ENCODE assay signal across 11 cellular contexts in the genomic region with DNA sequence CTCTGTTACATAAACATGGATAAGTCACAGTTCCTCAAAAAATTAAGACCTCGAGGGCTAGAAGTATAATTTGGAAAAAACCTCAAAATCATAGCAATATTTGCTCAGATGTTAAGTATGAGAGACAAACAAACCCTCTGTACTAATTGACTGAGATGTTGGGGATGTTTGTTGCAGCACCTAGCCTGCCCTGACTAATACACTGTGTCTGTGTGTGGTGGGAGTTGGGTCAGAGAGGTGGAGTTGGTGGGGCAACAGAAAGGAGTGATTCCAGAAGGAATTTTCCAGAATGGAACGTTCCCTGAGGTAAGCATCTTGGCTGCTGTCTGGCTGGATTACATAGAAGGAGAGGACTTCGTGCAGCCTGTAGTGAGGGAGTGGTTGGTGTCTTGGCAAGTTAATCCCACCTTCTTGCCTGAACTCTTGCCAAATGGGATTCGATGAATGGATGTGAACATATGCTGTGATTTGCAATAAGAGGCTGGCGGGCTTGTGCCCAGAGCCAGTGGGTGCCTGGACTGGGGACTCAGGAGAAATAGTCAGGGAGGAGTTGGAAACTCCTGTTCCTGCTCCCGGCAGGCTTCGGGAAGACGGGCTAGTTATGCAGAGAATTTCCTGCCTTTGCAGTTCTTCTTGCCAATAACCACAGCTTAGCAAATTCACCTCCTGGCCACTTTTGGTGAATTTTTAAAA. TPM values are rescaled to one million over a fixed set of nuclear protein-coding genes. Genes with fewer than 3 reads are reported as not detected.
DNase-seq lines count a peak whose midpoint lies in the region; TF ChIP-seq lines count a peak whose summit lies in the region.
"Had no signal": no experiment of that assay in that cellular context is flagged by ENCODE, and none has a peak within 500 bp of the region (broad histone marks: within the 10 kb centered on the region; RNA-seq: fewer than 3 reads in every experiment).

No MANE protein-coding gene starts in this region.

- peak overlapping the region; percentile 50 for H2AFZ ChIP-seq in smooth muscle cell (ENCODE audit: low read depth)
- H2AFZ ChIP-seq in neural progenitor cell (replicated peaks), result no peak overlapping the region

- H3K9me3 Mint-ChIP-seq in MCF 10A (ENCODE audit: unreplicated experiment), result no peaks in the 10 kb centered on the region
- H3K9me3 Mint-ChIP-seq in neural progenitor cell, result no peaks in the 10 kb centered on the region

- H3K4me3 Mint-ChIP-seq in MCF 10A (ENCODE audit: unreplicated experiment) (peak overlapping the region; percentile 68), neural progenitor cell (no peak overlapping the region)

- 45% methylated on average over 8 of the region's 8 CpGs for WGBS in smooth muscle cell (ENCODE audit: low lambda C conversion rate)

- H3F3A ChIP-seq in smooth muscle cell (ENCODE audit: low read depth) (peaks cover 22% of the 10 kb centered on the region), neural progenitor cell (ENCODE audit: low read depth) (no peaks in the 10 kb centered on the region)

- no peaks in the 10 kb centered on the region for H4K20me1 ChIP-seq in smooth muscle cell (ENCODE audit: low read depth)
- no peaks in the 10 kb centered on the region for H4K20me1 ChIP-seq in neural progenitor cell (ENCODE audit: low read depth)

- H3K4me2 ChIP-seq in smooth muscle cell (peak overlapping the region; percentile 76), neural progenitor cell (no peak overlapping the region)

- H3K27me3 ChIP-seq in smooth muscle cell (ENCODE audit: low read depth) (no peaks in the 10 kb centered on the region), neural progenitor cell (no peaks in the 10 kb centered on the region)

- H3K79me2 ChIP-seq in smooth muscle cell (ENCODE audit: low read depth), result no peaks in the 10 kb centered on the region
- H3K79me2 ChIP-seq in neural progenitor cell (ENCODE audit: low read depth), result no peaks in the 10 kb centered on the region

- in situ Hi-C loops in KBM-7 (cut with MboI; ENCODE audit: low pct_unique_long_range_greater_than_20kb, low sequenced_read_pairs), result no loop called here

- no peaks in the 10 kb centered on the region for H3K27me3 Mint-ChIP-seq in MCF 10A (ENCODE audit: insufficient read depth, unreplicated experiment)
- H3K27me3 Mint-ChIP-seq in neural progenitor cell (ENCODE audit: insufficient read depth, low read depth), result peaks cover 7% of the 10 kb centered on the region

- H3K36me3 Mint-ChIP-seq in MCF 10A (ENCODE audit: insufficient read depth, unreplicated experiment) (no peaks in the 10 kb centered on the region), neural progenitor cell (no peaks in the 10 kb centered on the region)

- no TSS peak for BruUV-seq in MCF 10A (replicated peaks; lab: Mats Ljungman, UMichigan)

- peak overlapping the region; percentile 73 for H3K27ac Mint-ChIP-seq in MCF 10A (ENCODE audit: low read depth, unreplicated experiment)
- H3K27ac Mint-ChIP-seq in neural progenitor cell, result no peak overlapping the region

- TF ChIP-seq CTCF in MCF 10A (IDR thresholded peaks at IDR 0.05; ENCODE audit: unreplicated experiment) (no peak), smooth muscle cell (IDR thresholded peaks at IDR 0.05; ENCODE audit: borderline replicate concordance, insufficient read depth, poor library complexity, severe bottlenecking) (no peak), neural progenitor cell (IDR thresholded peaks at IDR 0.05) (no peak)

- H3K27ac ChIP-seq in smooth muscle cell (ENCODE audit: low read depth), result peak overlapping the region; percentile 78
- H3K27ac ChIP-seq in neural progenitor cell, result no peak overlapping the region

- no peaks in the 10 kb centered on the region for H3K9me3 ChIP-seq in smooth muscle cell (replicated peaks; ENCODE audit: low read depth)
- H3K9me3 ChIP-seq in neural progenitor cell (ENCODE audit: low read depth), result no peaks in the 10 kb centered on the region

- H3K36me3 ChIP-seq in smooth muscle cell (ENCODE audit: low read depth) (no peaks in the 10 kb centered on the region), neural progenitor cell (no peaks in the 10 kb centered on the region)

- H3K4me1 ChIP-seq in smooth muscle cell (ENCODE audit: low read depth), result peaks cover 10% of the 10 kb centered on the region
- H3K4me1 ChIP-seq in neural progenitor cell, result peaks cover 9% of the 10 kb centered on the region

- H3K4me3 ChIP-seq in smooth muscle cell (peak overlapping the region; percentile 15), neural progenitor cell (no peak overlapping the region)

- CTCF ChIA-PET in MCF 10A (lab: Yijun Ruan, JAX), result interaction anchor here (0.6 to 1.2 kb wide), 2 partner anchors 42 to 86 kb away, joined by 3 to 7 read pairs; no protein-coding TSS in a partner anchor

- intact Hi-C loops in MCF 10A (cut with micrococcal nuclease), result no loop called here

- peak; percentile 49 for DNase-seq in HCEC 1CT
- DNase-seq in MCF 10A (ENCODE audit: unreplicated experiment), result peak; percentile 58
- peak; percentile 75 for DNase-seq in islet precursor cell
- no peak for DNase-seq in smooth muscle cell (lab: John Stamatoyannopoulos, UW; ENCODE audit: unreplicated experiment)
- no peak for DNase-seq in T-helper 2 cell
- DNase-seq in activated gamma-delta T cell (lab: John Stamatoyannopoulos, UW), result no peak
- DNase-seq in KBM-7, result no peak
- DNase-seq in neural progenitor cell (ENCODE audit: low spot score), result no peak
- DNase-seq: NCI-H1436, occipital lobe had no signal

- POLR2A ChIA-PET in MCF 10A (lab: Yijun Ruan, JAX), result interaction anchor here (0.8 to 1.9 kb wide), 3 partner anchors 13 to 95 kb away, joined by 3 to 13 read pairs (median 5); partner anchors contain the start of gene STMP1

- H3K4me1 Mint-ChIP-seq in MCF 10A (ENCODE audit: insufficient read depth, unreplicated experiment) (peaks cover 24% of the 10 kb centered on the region), neural progenitor cell (peaks cover 8% of the 10 kb centered on the region)

- H3K9ac ChIP-seq in smooth muscle cell (ENCODE audit: low read depth) (no peak overlapping the region), neural progenitor cell (no peak overlapping the region)

RNA-seq across cellular contexts. Expression of gene FAM180A, which starts 9.3 kb away (rescaled TPM):
- total RNA-seq in MCF 10A (2022) (0.17 TPM in 1 of 2 replicates, not detected in the other), smooth muscle cell (not detected in 2 replicates), neural progenitor cell (ENCODE audit: low replicate concordance) (not detected in 2 replicates)
- polyA plus RNA-seq in smooth muscle cell, result 0.14 and 0.26 TPM in 2 replicates
- total RNA-seq: occipital lobe, SK-MEL-5 had no signal

RNA-seq across cellular contexts. Expression of gene SLC13A4, which starts 29.9 kb away (rescaled TPM):
- total RNA-seq in MCF 10A (2022) (not detected in 2 replicates), smooth muscle cell (0.18 TPM in 1 of 2 replicates, not detected in the other), neural progenitor cell (ENCODE audit: low replicate concordance) (0.28 and 1.9 TPM in 2 replicates)
- polyA plus RNA-seq in smooth muscle cell, result 0.43 and 0.61 TPM in 2 replicates

Comparison
In these comparisons a context has a peak if more than half of its experiments do, and no peak if none do; other contexts are left out.
1. DNase-seq: peak in HCEC 1CT (single experiment), MCF 10A (single experiment) and islet precursor cell (single experiment); none in smooth muscle cell (single experiment), T-helper 2 cell (0 of 5), activated gamma-delta T cell (single experiment), KBM-7 (single experiment) and neural progenitor cell (single experiment).